In the genomic region with DNA sequence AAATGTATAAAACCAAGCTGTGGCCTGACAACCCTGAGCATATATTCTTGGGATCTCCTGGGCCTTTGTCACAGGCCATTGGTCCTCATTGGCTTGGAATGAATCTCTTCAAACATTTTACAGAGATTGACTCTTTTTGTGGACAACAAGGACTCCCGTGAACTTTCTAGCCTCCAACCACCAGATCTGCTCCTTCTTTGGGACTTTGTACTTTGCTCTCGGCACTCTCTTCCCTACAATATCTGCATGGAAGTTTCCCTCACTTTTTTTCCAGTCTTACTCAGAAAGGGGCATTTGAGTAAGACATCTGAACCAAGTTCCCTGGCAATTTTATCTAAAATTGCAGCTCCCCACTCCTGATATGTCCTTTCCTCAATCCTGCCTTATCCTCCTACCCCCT, we compare ENCODE assay signal across 30 cellular contexts.
"Had no signal": no experiment of that assay in that cellular context is flagged by ENCODE, and none has a peak within 500 bp of the region (broad histone marks: within the 10 kb centered on the region; RNA-seq: fewer than 3 reads in every experiment).

No MANE protein-coding gene starts in this region.

- H3K9me3 Mint-ChIP-seq: activated B cell treated with CpG ODN at 0.5 μM for 24 hours; activated T-cell treated with anti-CD3 and anti-CD28 coated beads, Interleukin-2, amount 50 U/mL, for 4 hours had no signal

- DNase-seq: activated B cell treated with CpG ODN at 0.5 μM for 24 hours; activated CD4-positive, alpha-beta T cell treated with anti-CD3 and anti-CD28 coated beads for 1 hour; activated CD4-positive, alpha-beta T cell treated with anti-CD3 and anti-CD28 coated beads, Interleukin-2, amount 10 ng/mL, durations not matched to agents 24 days and 14 days; activated CD4-positive, alpha-beta T cell treated with anti-CD3 and anti-CD28 coated beads, Interleukin-2, amount 50 U/mL, for 48 hours; activated CD8-positive, alpha-beta memory T cell treated with anti-CD3 and anti-CD28 coated beads, Interleukin-2, amount 10 ng/mL, durations not matched to agents 7 days and 5 days; activated effector memory CD4-positive, alpha-beta T cell treated with anti-CD3 and anti-CD28 coated beads, Interleukin-2, amount 50 U/mL, for 16 hours; activated naive CD4-positive, alpha-beta T cell treated with Interleukin-2 at 50 U/mL for 16 hours; activated naive CD8-positive, alpha-beta T cell treated with anti-CD3 and anti-CD28 coated beads, Interleukin-2, amount 50 U/mL, for 24 hours; activated T-cell treated with anti-CD3 and anti-CD28 coated beads, Interleukin-2, amount 50 U/mL, for 4 hours; amniotic stem cell; body of pancreas; MM.1S; NCI-H1105; NCI-H1436; NCI-H1694 treated with DMSO at 0.1 percent for 48 hours; NCI-H2081; NCI-H510A treated with DMSO at 0.1 percent for 48 hours; NCI-H69; NK-92 treated with Interleukin-12 subunit alpha and Interleukin-12 subunit beta, amount 100 ng/mL, for 24 hours; OCI-M1; Peyer's patch; SHP77; SW 1271; T-helper 17 cell; T-helper 9 cell had no signal

- H3K27ac ChIP-seq: ascending aorta, body of pancreas, Peyer's patch, RWPE1, SJSA1 had no signal

- H3K27ac Mint-ChIP-seq: activated B cell treated with CpG ODN at 0.5 μM for 24 hours; activated CD4-positive, alpha-beta T cell treated with anti-CD3 and anti-CD28 coated beads, Interleukin-2, amount 10 ng/mL, durations not matched to agents 24 days and 14 days; activated CD8-positive, alpha-beta memory T cell treated with anti-CD3 and anti-CD28 coated beads, Interleukin-2, amount 10 ng/mL, durations not matched to agents 7 days and 5 days; activated naive CD4-positive, alpha-beta T cell treated with anti-CD3 and anti-CD28 coated beads, Interleukin-2, amount 50 U/mL, for 72 hours; activated naive CD8-positive, alpha-beta T cell treated with anti-CD3 and anti-CD28 coated beads, Interleukin-2, amount 50 U/mL, for 24 hours; T-helper 17 cell had no signal

- H3K4me3 Mint-ChIP-seq: activated B cell treated with CpG ODN at 0.5 μM for 24 hours; activated CD4-positive, alpha-beta T cell treated with anti-CD3 and anti-CD28 coated beads, Interleukin-2, amount 10 ng/mL, durations not matched to agents 24 days and 14 days; activated CD8-positive, alpha-beta memory T cell treated with anti-CD3 and anti-CD28 coated beads, Interleukin-2, amount 10 ng/mL, durations not matched to agents 7 days and 5 days; activated naive CD8-positive, alpha-beta T cell treated with anti-CD3 and anti-CD28 coated beads, Interleukin-2, amount 50 U/mL, for 24 hours; activated T-cell treated with anti-CD3 and anti-CD28 coated beads, Interleukin-2, amount 50 U/mL, for 4 hours; T-helper 17 cell had no signal

- H3K27me3 ChIP-seq: ascending aorta, body of pancreas, Peyer's patch, SJSA1 had no signal

- H3K9me3 ChIP-seq: ascending aorta, body of pancreas, Peyer's patch, SJSA1 had no signal

- H3K4me1 ChIP-seq: ascending aorta, Peyer's patch had no signal

- H3K4me1 Mint-ChIP-seq: activated B cell treated with CpG ODN at 0.5 μM for 24 hours had no signal

- H3K36me3 ChIP-seq: ascending aorta, Peyer's patch, SJSA1 had no signal

- H3K36me3 Mint-ChIP-seq: activated naive CD4-positive, alpha-beta T cell treated with anti-CD3 and anti-CD28 coated beads, Interleukin-2, amount 50 U/mL, for 72 hours had no signal

- ATAC-seq: activated CD8-positive, alpha-beta memory T cell treated with anti-CD3 and anti-CD28 coated beads, Interleukin-2, amount 10 ng/mL, durations not matched to agents 7 days and 5 days; activated naive CD4-positive, alpha-beta T cell treated with anti-CD3 and anti-CD28 coated beads, Interleukin-2, amount 50 U/mL, for 72 hours; activated naive CD8-positive, alpha-beta T cell treated with anti-CD3 and anti-CD28 coated beads, Interleukin-2, amount 50 U/mL, for 24 hours; activated T-cell treated with anti-CD3 and anti-CD28 coated beads, Interleukin-2, amount 50 U/mL, for 4 hours; body of pancreas; SK-N-SH treated with all-trans-retinoic acid at 6 μM for 48 hours; T-helper 17 cell had no signal

- H3K4me3 ChIP-seq: ascending aorta, body of pancreas, Peyer's patch, SJSA1 had no signal
